Comparison of ENCODE assay signal across 23 cellular contexts in the genomic region with DNA sequence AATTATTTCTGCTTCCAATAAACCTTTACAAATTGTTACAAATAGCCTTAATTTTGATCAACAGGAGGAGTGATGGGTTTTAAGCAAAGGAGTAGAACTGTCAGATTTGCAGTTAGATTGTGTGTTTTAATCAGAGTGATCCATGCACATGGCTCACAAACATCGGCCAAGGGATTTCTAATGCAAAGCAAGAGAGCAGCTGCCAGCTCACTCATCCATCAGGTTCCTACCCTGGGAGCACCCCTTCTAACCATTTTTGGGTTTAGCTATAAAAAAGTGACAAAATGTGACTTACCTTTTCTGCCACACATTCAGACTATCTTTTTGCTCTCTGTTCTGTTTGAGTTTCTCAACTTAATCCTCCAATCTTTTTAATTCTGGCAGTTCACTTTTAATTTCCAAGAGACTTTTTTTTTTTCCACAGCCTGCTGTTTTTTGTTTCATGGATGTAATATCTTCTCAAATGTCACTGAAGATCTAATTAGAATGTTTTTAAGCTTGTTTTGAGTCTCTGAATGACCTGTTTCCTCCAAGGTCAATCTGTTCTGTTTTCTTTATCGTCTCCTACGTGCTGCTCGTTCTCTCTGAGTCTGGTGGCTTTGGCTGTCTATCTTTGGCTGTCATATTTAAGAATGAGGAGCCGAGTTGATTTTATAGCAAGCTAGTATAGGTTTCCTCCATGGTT. TPM values are rescaled to one million over a fixed set of nuclear protein-coding genes. Genes with fewer than 3 reads are reported as not detected.
"Had no signal": no experiment of that assay in that cellular context is flagged by ENCODE, and none has a peak within 500 bp of the region (broad histone marks: within the 10 kb centered on the region; RNA-seq: fewer than 3 reads in every experiment).

No MANE protein-coding gene starts in this region.

- H3K27ac ChIP-seq: brain microvascular endothelial cell, cardiac muscle cell, SJSA1, WERI-Rb-1 had no signal

- H3K27me3 ChIP-seq: brain microvascular endothelial cell, cardiac muscle cell, SJSA1 had no signal

- H3K36me3 ChIP-seq: brain microvascular endothelial cell, cardiac muscle cell, SJSA1, WERI-Rb-1 had no signal

- DNase-seq: activated CD4-positive, alpha-beta T cell treated with anti-CD3 and anti-CD28 coated beads for 4 hours; activated CD8-positive, alpha-beta memory T cell treated with anti-CD3 and anti-CD28 coated beads, Interleukin-2, amount 50 U/mL, for 4 hours; activated CD8-positive, alpha-beta T cell treated with anti-CD3 and anti-CD28 coated beads for 36 hours; activated gamma-delta T cell treated with Interleukin-2 at 50 U/mL for 16 hours; activated naive CD4-positive, alpha-beta T cell treated with anti-CD3 and anti-CD28 coated beads, Interleukin-2, amount 10 ng/mL, durations not matched to agents 7 days and 5 days; activated naive CD8-positive, alpha-beta T cell treated with anti-CD3 and anti-CD28 coated beads for 36 hours; activated T-cell treated with anti-CD3 and anti-CD28 coated beads, Interleukin-2, amount 50 U/mL, for 72 hours; brain microvascular endothelial cell; KG1; NCI-H1092; NCI-H1417; NCI-H1930; NCI-H446; NCI-H748 treated with DMSO at 0.1 percent for 48 hours; SHP77; T-cell; T-helper 2 cell; WERI-Rb-1 had no signal

- ATAC-seq: activated CD8-positive, alpha-beta T cell treated with anti-CD3 and anti-CD28 coated beads for 36 hours; activated T-cell treated with anti-CD3 and anti-CD28 coated beads, Interleukin-2, amount 50 U/mL, for 72 hours; T-cell had no signal

- H3K4me1 ChIP-seq: SJSA1 had no signal

- H3K9me3 ChIP-seq: SJSA1 had no signal

- H3K4me3 ChIP-seq: cardiac muscle cell, SJSA1 had no signal

RNA-seq across cellular contexts. Expression of a gene that starts 6.0 kb away (rescaled TPM):
- total RNA-seq: activated CD8-positive, alpha-beta T cell treated with anti-CD3 and anti-CD28 coated beads for 36 hours; activated naive CD8-positive, alpha-beta T cell treated with anti-CD3 and anti-CD28 coated beads for 36 hours; activated T-cell treated with anti-CD3 and anti-CD28 coated beads, Interleukin-2, amount 50 U/mL, for 72 hours; activated T-helper 2 cell treated with anti-CD3 and anti-CD28 coated beads, Interferon-gamma antibody, Interleukin-2, Interleukin-4, amounts not matched to agents 10 μg/mL and 5 μg/mL and 100 μg/mL, durations not matched to agents 14 hours and 24 hours and 36 hours; cardiac muscle cell; LHCN-M2; M059J; SJSA1; T-cell had no signal
